In genomic region chr16:4687416-4687815, GRCh38 we compare ENCODE assay signal across 26 cellular contexts. TPM values are rescaled to one million over a fixed set of nuclear protein-coding genes. Genes with fewer than 3 reads are reported as not detected.
A peak's percentile ranks its signal among the peaks of the same experiment; 100 is the strongest.
DNase-seq lines count a peak whose midpoint lies in the region; ATAC-seq and TF ChIP-seq lines count a peak whose summit lies in the region.
"Had no signal": no experiment of that assay in that cellular context is flagged by ENCODE, and none has a peak within 500 bp of the region (broad histone marks: within the 10 kb centered on the region; RNA-seq: fewer than 3 reads in every experiment).

No MANE protein-coding gene starts in this region.

- DNase-seq in activated naive CD4-positive, alpha-beta T cell treated with anti-CD3 and anti-CD28 coated beads, Interleukin-2, amount 50 U/mL, for 16 hours: no peak
- DNase-seq in osteoblast (ENCODE audit: insufficient read length, low spot score, missing footprints) (peak; percentile 3), DMS 273 treated with DMSO at 0.1 percent for 48 hours (lab: John Stamatoyannopoulos, UW) (no peak), SHP77 treated with DMSO at 0.1 percent for 48 hours (lab: John Stamatoyannopoulos, UW) (no peak)
- DNase-seq: 8988T; ACHN; CD4-positive, alpha-beta T cell; COR-L47; EL; GDM1; GOT3; HCEC 1CT; KBM-7; MM.1S; NCI-H2029; NCI-H446; NCI-H524 treated with DMSO at 0.1 percent for 48 hours; NCI-H82; PC-9; SIG-M5 had no signal

- H3K27ac ChIP-seq in BLaER1: peak overlapping the region; percentile 90
- H3K27ac ChIP-seq in osteoblast (ENCODE audit: low read depth, low read length): no peak overlapping the region
- H3K27ac ChIP-seq: PC-9, SK-N-MC had no signal

- H4K20me1 ChIP-seq in BLaER1 (peaks cover 32% of the 10 kb centered on the region), osteoblast (ENCODE audit: insufficient read depth, low read length) (peaks cover 1% of the 10 kb centered on the region)

- H3K9me3 Mint-ChIP-seq in activated naive CD4-positive, alpha-beta T cell treated with anti-CD3 and anti-CD28 coated beads, Interleukin-2, amount 50 U/mL, for 24 hours: no peaks in the 10 kb centered on the region
- H3K9me3 Mint-ChIP-seq in activated T-helper 17 cell treated with anti-CD3 and anti-CD28 coated beads, Interleukin-2, amount 50 U/mL, for 72 hours: no peaks in the 10 kb centered on the region
- H3K9me3 Mint-ChIP-seq: CD4-positive, alpha-beta T cell had no signal

- H3K9me3 ChIP-seq in BLaER1: no peaks in the 10 kb centered on the region
- no peaks in the 10 kb centered on the region for H3K9me3 ChIP-seq in osteoblast (ENCODE audit: low read depth, low read length)

- H3K4me2 ChIP-seq in BLaER1 (peak overlapping the region; percentile 99), osteoblast (ENCODE audit: insufficient read depth, low read length) (no peak overlapping the region)
- H3K4me2 ChIP-seq: PC-9 had no signal

- peaks cover 6% of the 10 kb centered on the region for H3K4me1 Mint-ChIP-seq in activated naive CD4-positive, alpha-beta T cell treated with anti-CD3 and anti-CD28 coated beads, Interleukin-2, amount 50 U/mL, for 24 hours
- H3K4me1 Mint-ChIP-seq in activated T-helper 17 cell treated with anti-CD3 and anti-CD28 coated beads, Interleukin-2, amount 50 U/mL, for 72 hours: no peaks in the 10 kb centered on the region

- H3K36me3 ChIP-seq in BLaER1 (peaks cover 47% of the 10 kb centered on the region), osteoblast (ENCODE audit: insufficient read depth, low read length) (peaks cover 29% of the 10 kb centered on the region)

- H3K4me1 ChIP-seq in BLaER1 (peaks cover 69% of the 10 kb centered on the region), osteoblast (ENCODE audit: insufficient read depth, low read length) (no peaks in the 10 kb centered on the region)

- H3K27ac Mint-ChIP-seq in activated naive CD4-positive, alpha-beta T cell treated with anti-CD3 and anti-CD28 coated beads, Interleukin-2, amount 50 U/mL, for 24 hours: peak overlapping the region; percentile 68
- peak overlapping the region; percentile 59 for H3K27ac Mint-ChIP-seq in activated T-helper 17 cell treated with anti-CD3 and anti-CD28 coated beads, Interleukin-2, amount 50 U/mL, for 72 hours
- H3K27ac Mint-ChIP-seq: CD4-positive, alpha-beta T cell had no signal

- no peak for ATAC-seq in activated T-helper 17 cell treated with anti-CD3 and anti-CD28 coated beads, Interleukin-2, amount 50 U/mL, for 72 hours (replicated peaks)
- ATAC-seq in HG03442 (IDR thresholded peaks at IDR 0.05; ENCODE audit: unreplicated experiment): no peak
- ATAC-seq: GM12878 had no signal

- H3K4me3 Mint-ChIP-seq in activated naive CD4-positive, alpha-beta T cell treated with anti-CD3 and anti-CD28 coated beads, Interleukin-2, amount 50 U/mL, for 24 hours: no peak overlapping the region
- no peak overlapping the region for H3K4me3 Mint-ChIP-seq in activated T-helper 17 cell treated with anti-CD3 and anti-CD28 coated beads, Interleukin-2, amount 50 U/mL, for 72 hours
- H3K4me3 Mint-ChIP-seq: CD4-positive, alpha-beta T cell had no signal

- H2AFZ ChIP-seq in osteoblast (ENCODE audit: low read length): no peak overlapping the region
- H2AFZ ChIP-seq: PC-9 had no signal

- H3K9ac ChIP-seq in BLaER1: peak overlapping the region; percentile 71; the same call in 1 of the 2 replicates

- H3K79me2 ChIP-seq in osteoblast (ENCODE audit: insufficient read depth, low read length): peaks cover 3% of the 10 kb centered on the region

- H3K27me3 ChIP-seq in BLaER1 (no peaks in the 10 kb centered on the region), osteoblast (ENCODE audit: insufficient read depth, low read length) (no peaks in the 10 kb centered on the region)

- no peak for TF ChIP-seq CTCF in osteoblast (IDR thresholded peaks at IDR 0.05; ENCODE audit: extremely low read depth, low read depth, low read length)

- no peaks in the 10 kb centered on the region for H3K36me3 Mint-ChIP-seq in activated naive CD4-positive, alpha-beta T cell treated with anti-CD3 and anti-CD28 coated beads, Interleukin-2, amount 50 U/mL, for 24 hours
- peaks cover 26% of the 10 kb centered on the region for H3K36me3 Mint-ChIP-seq in activated T-helper 17 cell treated with anti-CD3 and anti-CD28 coated beads, Interleukin-2, amount 50 U/mL, for 72 hours (ENCODE audit: low read depth)

- H3K4me3 ChIP-seq in BLaER1 (no peak overlapping the region), osteoblast (ENCODE audit: insufficient read depth, low read length) (no peak overlapping the region)
- H3K4me3 ChIP-seq: GM12878, PC-9, SK-N-MC had no signal

- no peaks in the 10 kb centered on the region for H3K27me3 Mint-ChIP-seq in activated naive CD4-positive, alpha-beta T cell treated with anti-CD3 and anti-CD28 coated beads, Interleukin-2, amount 50 U/mL, for 24 hours
- no peaks in the 10 kb centered on the region for H3K27me3 Mint-ChIP-seq in activated T-helper 17 cell treated with anti-CD3 and anti-CD28 coated beads, Interleukin-2, amount 50 U/mL, for 72 hours
- H3K27me3 Mint-ChIP-seq: CD4-positive, alpha-beta T cell had no signal

RNA-seq across cellular contexts. Expression of gene NUDT16L1, which starts 5.9 kb away (rescaled TPM):
- 10 to 100 TPM; 16.8 to 28.7 TPM for total RNA-seq in activated T-helper 17 cell treated with anti-CD3 and anti-CD28 coated beads, Interleukin-2, amount 50 U/mL, for 72 hours
- 15.0 and 18.1 TPM in 2 replicates for total RNA-seq in osteoblast

RNA-seq across cellular contexts. Expression of gene ANKS3, which starts 46.7 kb away (rescaled TPM):
- total RNA-seq in activated T-helper 17 cell treated with anti-CD3 and anti-CD28 coated beads, Interleukin-2, amount 50 U/mL, for 72 hours: 10 to 100 TPM; 14.0 to 15.7 TPM
- total RNA-seq in osteoblast: 31.2 and 39.4 TPM in 2 replicates

RNA-seq across cellular contexts. Expression of gene DNAAF8, which starts 46.9 kb away (rescaled TPM):
- total RNA-seq in activated T-helper 17 cell treated with anti-CD3 and anti-CD28 coated beads, Interleukin-2, amount 50 U/mL, for 72 hours: not detected
- total RNA-seq in osteoblast: 1.1 and 2.7 TPM in 2 replicates
